In the genomic region with DNA sequence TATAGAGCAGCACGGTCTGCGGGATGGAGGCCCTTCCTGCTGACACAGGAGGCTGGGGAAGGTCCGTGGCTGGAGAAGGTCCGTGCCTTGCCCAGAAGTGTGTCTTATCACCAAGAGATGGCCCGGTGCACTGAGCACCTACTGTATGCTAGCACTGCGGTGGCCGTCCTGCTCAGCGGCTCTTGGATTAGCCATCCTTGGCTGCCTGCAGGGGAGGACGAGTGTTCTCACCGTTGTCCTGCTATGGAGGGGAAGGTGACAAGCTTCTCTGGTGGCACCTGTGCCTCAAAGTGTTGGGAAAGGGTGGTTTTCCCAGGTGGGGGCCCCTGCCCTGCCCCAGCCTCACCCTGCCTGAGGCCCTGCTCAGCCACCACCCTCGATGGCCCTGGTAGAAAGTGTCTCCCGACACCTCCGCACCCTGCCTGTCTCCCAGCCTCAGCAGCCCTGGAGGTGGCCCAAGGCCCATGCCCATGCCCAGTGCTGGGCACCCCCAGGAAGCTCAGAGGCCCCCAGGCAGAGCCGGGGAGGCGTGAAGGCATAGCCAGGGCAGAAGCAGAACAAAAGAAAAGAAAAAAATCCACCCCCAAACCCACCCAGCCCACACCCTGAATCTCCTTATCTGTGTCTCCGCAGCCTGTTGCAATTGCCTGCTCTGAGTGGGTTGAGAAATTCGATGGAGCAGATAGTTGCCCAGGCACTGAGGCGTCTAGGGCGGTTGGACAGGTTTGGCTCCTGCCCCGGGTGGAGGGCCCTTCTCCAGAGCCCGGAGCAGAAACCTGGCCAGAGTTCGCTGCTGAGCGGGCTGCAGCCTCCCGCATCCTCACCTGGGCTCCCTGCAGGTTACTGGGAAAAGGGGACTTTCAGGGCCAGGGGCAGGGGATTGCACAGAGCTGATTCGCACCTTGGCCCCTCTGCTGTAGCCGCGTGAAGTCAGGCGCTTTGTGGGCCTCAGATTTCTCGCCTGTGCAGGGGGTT, we compare ENCODE assay signal across 1 cellular context.
A peak's percentile ranks its signal among the peaks of the same experiment; 100 is the strongest.
TF ChIP-seq lines count a peak whose summit lies in the region.

No MANE protein-coding gene starts in this region.

TF ChIP-seq in K562, 482 proteins besides CTCF, POLR2A, EP300 and RAD21 (continued from another document and continues in another):
- TF ChIP-seq, protein P1, sequence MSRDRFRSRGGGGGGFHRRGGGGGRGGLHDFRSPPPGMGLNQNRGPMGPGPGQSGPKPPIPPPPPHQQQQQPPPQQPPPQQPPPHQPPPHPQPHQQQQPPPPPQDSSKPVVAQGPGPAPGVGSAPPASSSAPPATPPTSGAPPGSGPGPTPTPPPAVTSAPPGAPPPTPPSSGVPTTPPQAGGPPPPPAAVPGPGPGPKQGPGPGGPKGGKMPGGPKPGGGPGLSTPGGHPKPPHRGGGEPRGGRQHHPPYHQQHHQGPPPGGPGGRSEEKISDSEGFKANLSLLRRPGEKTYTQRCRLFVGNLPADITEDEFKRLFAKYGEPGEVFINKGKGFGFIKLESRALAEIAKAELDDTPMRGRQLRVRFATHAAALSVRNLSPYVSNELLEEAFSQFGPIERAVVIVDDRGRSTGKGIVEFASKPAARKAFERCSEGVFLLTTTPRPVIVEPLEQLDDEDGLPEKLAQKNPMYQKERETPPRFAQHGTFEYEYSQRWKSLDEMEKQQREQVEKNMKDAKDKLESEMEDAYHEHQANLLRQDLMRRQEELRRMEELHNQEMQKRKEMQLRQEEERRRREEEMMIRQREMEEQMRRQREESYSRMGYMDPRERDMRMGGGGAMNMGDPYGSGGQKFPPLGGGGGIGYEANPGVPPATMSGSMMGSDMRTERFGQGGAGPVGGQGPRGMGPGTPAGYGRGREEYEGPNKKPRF (IDR thresholded peaks at IDR 0.05; ENCODE audit: low read depth, low read length): no peak
- TF ChIP-seq, protein P2, sequence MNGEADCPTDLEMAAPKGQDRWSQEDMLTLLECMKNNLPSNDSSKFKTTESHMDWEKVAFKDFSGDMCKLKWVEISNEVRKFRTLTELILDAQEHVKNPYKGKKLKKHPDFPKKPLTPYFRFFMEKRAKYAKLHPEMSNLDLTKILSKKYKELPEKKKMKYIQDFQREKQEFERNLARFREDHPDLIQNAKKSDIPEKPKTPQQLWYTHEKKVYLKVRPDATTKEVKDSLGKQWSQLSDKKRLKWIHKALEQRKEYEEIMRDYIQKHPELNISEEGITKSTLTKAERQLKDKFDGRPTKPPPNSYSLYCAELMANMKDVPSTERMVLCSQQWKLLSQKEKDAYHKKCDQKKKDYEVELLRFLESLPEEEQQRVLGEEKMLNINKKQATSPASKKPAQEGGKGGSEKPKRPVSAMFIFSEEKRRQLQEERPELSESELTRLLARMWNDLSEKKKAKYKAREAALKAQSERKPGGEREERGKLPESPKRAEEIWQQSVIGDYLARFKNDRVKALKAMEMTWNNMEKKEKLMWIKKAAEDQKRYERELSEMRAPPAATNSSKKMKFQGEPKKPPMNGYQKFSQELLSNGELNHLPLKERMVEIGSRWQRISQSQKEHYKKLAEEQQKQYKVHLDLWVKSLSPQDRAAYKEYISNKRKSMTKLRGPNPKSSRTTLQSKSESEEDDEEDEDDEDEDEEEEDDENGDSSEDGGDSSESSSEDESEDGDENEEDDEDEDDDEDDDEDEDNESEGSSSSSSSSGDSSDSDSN (IDR thresholded peaks at IDR 0.05; ENCODE audit: borderline replicate concordance in 1 of 2, low read depth in 2 of 2, low read length in 2 of 2): peak in 1 of 2 experiments; percentile 76; a peak in 1 of 4 replicates
- TF ChIP-seq BRD9 (IDR thresholded peaks at IDR 0.05; ENCODE audit: low read depth, partially characterized antibody) (no peak), STAT5B (CRISPR knock-in tag; IDR thresholded peaks at IDR 0.05) (no peak), ZNF165 (CRISPR knock-in tag; IDR thresholded peaks at IDR 0.05; ENCODE audit: borderline replicate concordance) (no peak), MAFG (tag; conservative IDR thresholded peaks at IDR 0.05) (no peak), CBFA2T3 (IDR thresholded peaks at IDR 0.05) (peak; percentile 90), BCOR (IDR thresholded peaks at IDR 0.05) (peak; percentile 77), ZNF76 (CRISPR knock-in tag; IDR thresholded peaks at IDR 0.05; ENCODE audit: borderline replicate concordance) (no peak), RFX1 (IDR thresholded peaks at IDR 0.05) (peak; percentile 88), ESRRA (IDR thresholded peaks at IDR 0.05; ENCODE audit: borderline replicate concordance, low read depth) (no peak), NFE2 (IDR thresholded peaks at IDR 0.05; ENCODE audit: low read depth) (no peak), GTF2A2 (tag; IDR thresholded peaks at IDR 0.05) (no peak), SRSF1 (IDR thresholded peaks at IDR 0.05; ENCODE audit: low read depth, low read length) (no peak), TGIF2 (CRISPR knock-in tag; IDR thresholded peaks at IDR 0.05) (no peak), NCOA1 (IDR thresholded peaks at IDR 0.05; ENCODE audit: low read depth) (no peak), CBX3 (IDR thresholded peaks at IDR 0.05; ENCODE audit: borderline replicate concordance in 1 of 2, low read length in 2 of 2) (no peak), ZNF282 (CRISPR knock-in tag; IDR thresholded peaks at IDR 0.05) (no peak), ZFPM2 (CRISPR knock-in tag; IDR thresholded peaks at IDR 0.05) (no peak), MCM7 (IDR thresholded peaks at IDR 0.05) (no peak), SETDB1 (IDR thresholded peaks at IDR 0.05; ENCODE audit: low read length) (no peak), HOXB6 (CRISPR knock-in tag; IDR thresholded peaks at IDR 0.05; ENCODE audit: borderline replicate concordance) (no peak), RBM15 (IDR thresholded peaks at IDR 0.05; ENCODE audit: insufficient read depth, low read length) (no peak), SNIP1 (IDR thresholded peaks at IDR 0.05; ENCODE audit: low read depth) (no peak), NEUROD1 (IDR thresholded peaks at IDR 0.05; ENCODE audit: borderline replicate concordance, low read depth, low read length, partially characterized antibody) (peak; percentile 62), TOE1 (IDR thresholded peaks at IDR 0.05; ENCODE audit: borderline replicate concordance) (no peak), TOE1 (CRISPR knock-in tag; IDR thresholded peaks at IDR 0.05; ENCODE audit: borderline replicate concordance, low read depth) (no peak), ZNF57 (CRISPR knock-in tag; IDR thresholded peaks at IDR 0.05) (no peak), HNRNPL (IDR thresholded peaks at IDR 0.05; ENCODE audit: low read depth, low read length) (peak; percentile 50; the same call in 1 of the 2 replicates), MEF2D (tag; conservative IDR thresholded peaks at IDR 0.05; ENCODE audit: low read depth) (no peak), KDM1A (IDR thresholded peaks at IDR 0.05) (peak; percentile 25 to 39; a peak in 1 of 4 replicates), NR1H2 (CRISPR knock-in tag; IDR thresholded peaks at IDR 0.05) (no peak)
- TF ChIP-seq, protein P3, sequence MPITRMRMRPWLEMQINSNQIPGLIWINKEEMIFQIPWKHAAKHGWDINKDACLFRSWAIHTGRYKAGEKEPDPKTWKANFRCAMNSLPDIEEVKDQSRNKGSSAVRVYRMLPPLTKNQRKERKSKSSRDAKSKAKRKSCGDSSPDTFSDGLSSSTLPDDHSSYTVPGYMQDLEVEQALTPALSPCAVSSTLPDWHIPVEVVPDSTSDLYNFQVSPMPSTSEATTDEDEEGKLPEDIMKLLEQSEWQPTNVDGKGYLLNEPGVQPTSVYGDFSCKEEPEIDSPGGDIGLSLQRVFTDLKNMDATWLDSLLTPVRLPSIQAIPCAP (CRISPR knock-in tag; IDR thresholded peaks at IDR 0.05; ENCODE audit: borderline replicate concordance): no peak
- TF ChIP-seq, protein P4, sequence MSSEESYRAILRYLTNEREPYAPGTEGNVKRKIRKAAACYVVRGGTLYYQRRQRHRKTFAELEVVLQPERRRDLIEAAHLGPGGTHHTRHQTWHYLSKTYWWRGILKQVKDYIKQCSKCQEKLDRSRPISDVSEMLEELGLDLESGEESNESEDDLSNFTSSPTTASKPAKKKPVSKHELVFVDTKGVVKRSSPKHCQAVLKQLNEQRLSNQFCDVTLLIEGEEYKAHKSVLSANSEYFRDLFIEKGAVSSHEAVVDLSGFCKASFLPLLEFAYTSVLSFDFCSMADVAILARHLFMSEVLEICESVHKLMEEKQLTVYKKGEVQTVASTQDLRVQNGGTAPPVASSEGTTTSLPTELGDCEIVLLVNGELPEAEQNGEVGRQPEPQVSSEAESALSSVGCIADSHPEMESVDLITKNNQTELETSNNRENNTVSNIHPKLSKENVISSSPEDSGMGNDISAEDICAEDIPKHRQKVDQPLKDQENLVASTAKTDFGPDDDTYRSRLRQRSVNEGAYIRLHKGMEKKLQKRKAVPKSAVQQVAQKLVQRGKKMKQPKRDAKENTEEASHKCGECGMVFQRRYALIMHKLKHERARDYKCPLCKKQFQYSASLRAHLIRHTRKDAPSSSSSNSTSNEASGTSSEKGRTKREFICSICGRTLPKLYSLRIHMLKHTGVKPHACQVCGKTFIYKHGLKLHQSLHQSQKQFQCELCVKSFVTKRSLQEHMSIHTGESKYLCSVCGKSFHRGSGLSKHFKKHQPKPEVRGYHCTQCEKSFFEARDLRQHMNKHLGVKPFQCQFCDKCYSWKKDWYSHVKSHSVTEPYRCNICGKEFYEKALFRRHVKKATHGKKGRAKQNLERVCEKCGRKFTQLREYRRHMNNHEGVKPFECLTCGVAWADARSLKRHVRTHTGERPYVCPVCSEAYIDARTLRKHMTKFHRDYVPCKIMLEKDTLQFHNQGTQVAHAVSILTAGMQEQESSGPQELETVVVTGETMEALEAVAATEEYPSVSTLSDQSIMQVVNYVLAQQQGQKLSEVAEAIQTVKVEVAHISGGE (CRISPR knock-in tag; IDR thresholded peaks at IDR 0.05): no peak
- TF ChIP-seq, protein P5, sequence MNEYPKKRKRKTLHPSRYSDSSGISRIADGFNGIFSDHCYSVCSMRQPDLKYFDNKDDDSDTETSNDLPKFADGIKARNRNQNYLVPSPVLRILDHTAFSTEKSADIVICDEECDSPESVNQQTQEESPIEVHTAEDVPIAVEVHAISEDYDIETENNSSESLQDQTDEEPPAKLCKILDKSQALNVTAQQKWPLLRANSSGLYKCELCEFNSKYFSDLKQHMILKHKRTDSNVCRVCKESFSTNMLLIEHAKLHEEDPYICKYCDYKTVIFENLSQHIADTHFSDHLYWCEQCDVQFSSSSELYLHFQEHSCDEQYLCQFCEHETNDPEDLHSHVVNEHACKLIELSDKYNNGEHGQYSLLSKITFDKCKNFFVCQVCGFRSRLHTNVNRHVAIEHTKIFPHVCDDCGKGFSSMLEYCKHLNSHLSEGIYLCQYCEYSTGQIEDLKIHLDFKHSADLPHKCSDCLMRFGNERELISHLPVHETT (CRISPR knock-in tag; conservative IDR thresholded peaks at IDR 0.05 in 1 of 2, IDR thresholded peaks at IDR 0.05 in 1 of 2): no peak
- TF ChIP-seq, protein P6, sequence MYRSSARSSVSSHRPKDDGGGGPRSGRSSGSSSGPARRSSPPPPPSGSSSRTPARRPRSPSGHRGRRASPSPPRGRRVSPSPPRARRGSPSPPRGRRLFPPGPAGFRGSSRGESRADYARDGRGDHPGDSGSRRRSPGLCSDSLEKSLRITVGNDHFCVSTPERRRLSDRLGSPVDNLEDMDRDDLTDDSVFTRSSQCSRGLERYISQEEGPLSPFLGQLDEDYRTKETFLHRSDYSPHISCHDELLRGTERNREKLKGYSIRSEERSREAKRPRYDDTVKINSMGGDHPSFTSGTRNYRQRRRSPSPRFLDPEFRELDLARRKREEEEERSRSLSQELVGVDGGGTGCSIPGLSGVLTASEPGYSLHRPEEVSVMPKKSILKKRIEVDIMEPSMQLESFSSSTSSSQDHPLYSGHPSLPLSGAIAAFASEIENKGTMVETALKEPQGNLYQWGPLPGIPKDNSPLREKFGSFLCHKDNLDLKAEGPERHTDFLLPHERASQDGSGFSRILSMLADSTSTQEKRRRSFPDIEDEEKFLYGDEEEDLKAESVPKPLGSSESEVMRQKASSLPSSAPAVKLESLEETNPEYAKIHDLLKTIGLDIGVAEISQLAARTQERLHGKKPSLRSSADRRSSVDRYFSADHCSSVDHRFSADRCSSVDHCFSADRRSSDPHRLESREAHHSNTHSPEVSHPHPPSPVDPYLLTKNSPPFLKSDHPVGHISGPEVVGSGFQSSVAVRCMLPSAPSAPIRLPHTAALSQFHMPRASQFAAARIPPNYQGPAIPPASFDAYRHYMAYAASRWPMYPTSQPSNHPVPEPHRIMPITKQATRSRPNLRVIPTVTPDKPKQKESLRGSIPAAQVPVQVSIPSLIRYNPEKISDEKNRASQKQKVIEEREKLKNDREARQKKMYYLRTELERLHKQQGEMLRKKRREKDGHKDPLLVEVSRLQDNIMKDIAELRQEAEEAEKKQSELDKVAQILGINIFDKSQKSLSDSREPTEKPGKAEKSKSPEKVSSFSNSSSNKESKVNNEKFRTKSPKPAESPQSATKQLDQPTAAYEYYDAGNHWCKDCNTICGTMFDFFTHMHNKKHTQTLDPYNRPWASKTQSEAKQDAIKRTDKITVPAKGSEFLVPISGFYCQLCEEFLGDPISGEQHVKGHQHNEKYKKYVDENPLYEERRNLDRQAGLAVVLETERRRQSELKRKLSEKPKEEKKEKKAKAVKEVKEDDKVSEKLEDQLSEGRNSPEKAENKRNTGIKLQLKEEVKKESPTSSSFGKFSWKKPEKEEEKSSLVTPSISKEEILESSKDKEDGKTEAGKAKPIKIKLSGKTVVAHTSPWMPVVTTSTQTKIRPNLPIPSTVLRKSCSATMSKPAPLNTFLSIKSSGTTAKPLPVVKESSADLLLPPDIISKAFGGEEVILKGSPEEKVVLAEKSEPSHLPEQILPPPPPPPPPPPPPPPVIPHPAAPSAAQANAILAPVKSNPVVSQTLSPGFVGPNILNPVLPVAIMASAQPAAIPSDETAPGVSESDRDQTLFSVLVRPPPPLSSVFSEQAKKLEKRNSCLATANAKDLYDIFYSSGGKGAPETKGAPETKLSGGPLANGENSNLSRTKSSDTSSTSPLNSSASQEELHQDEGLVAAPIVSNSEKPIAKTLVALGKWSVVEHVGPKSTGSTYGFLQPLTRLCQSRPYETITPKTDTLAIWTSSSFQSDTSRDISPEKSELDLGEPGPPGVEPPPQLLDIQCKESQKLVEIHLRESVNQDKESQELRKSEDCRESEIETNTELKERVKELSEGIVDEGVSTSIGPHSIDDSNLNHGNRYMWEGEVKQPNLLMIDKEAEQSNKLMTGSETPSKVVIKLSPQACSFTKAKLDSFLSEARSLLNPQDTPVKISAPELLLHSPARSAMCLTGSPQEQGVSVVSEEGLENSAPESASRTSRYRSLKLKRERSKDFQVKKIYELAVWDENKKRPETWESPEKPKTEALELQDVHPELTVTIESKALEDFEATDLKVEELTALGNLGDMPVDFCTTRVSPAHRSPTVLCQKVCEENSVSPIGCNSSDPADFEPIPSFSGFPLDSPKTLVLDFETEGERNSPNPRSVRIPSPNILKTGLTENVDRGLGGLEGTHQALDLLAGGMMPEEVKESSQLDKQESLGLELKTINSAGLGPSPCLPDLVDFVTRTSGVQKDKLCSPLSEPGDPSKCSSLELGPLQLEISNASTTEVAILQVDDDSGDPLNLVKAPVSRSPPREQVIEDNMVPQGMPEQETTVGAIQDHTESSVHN (IDR thresholded peaks at IDR 0.05; ENCODE audit: borderline replicate concordance in 1 of 2, low read depth in 1 of 2): no peak
